In the genomic region with DNA sequence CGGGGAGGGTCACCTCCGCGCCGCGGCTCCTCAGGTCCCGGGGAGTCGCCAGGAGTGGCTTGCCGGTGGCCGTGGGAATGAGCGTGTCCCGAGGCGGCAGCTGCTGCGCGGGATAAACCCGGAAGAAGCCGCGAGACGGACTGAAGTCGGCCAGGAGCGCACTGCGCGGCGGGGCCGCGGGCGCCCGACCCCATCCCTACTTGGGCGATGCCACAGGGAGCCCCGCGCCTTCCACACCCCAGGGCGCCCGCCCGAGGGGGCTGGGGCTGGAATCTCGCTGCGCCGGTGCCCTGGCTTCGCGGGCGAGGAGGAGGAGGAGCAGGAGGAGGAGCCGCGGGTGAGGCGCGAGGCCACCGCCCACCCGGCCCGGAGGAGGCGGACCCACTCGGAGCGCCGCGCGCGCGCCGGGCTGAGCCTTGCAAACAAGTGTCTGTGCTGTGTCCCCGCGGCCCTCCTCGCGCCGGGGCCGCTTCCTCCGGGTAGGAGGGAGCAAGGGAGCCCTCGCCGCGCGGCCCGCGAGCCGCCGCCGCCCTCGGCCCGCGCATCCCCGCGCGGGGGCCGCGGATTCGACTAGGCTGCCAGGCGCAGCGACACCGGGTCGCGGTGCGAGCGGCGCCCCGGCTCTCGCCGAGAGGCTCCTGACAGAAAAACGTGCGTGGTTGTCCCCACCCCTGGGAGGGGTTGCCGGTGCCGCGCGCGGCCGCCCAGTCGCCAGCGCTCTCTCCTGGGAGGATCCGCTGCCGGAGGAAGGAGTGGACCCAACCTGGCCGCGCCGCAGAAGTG, we compare ENCODE assay signal across 1 cellular context.
TF ChIP-seq lines count a peak whose summit lies in the region.

A gene (plus strand): TSS at position 412 of the 783 bp plus-strand sequence.

TF ChIP-seq in K562, 482 proteins besides CTCF, POLR2A, EP300 and RAD21 (continued from another document and continues in another):
- TF ChIP-seq, protein P1, sequence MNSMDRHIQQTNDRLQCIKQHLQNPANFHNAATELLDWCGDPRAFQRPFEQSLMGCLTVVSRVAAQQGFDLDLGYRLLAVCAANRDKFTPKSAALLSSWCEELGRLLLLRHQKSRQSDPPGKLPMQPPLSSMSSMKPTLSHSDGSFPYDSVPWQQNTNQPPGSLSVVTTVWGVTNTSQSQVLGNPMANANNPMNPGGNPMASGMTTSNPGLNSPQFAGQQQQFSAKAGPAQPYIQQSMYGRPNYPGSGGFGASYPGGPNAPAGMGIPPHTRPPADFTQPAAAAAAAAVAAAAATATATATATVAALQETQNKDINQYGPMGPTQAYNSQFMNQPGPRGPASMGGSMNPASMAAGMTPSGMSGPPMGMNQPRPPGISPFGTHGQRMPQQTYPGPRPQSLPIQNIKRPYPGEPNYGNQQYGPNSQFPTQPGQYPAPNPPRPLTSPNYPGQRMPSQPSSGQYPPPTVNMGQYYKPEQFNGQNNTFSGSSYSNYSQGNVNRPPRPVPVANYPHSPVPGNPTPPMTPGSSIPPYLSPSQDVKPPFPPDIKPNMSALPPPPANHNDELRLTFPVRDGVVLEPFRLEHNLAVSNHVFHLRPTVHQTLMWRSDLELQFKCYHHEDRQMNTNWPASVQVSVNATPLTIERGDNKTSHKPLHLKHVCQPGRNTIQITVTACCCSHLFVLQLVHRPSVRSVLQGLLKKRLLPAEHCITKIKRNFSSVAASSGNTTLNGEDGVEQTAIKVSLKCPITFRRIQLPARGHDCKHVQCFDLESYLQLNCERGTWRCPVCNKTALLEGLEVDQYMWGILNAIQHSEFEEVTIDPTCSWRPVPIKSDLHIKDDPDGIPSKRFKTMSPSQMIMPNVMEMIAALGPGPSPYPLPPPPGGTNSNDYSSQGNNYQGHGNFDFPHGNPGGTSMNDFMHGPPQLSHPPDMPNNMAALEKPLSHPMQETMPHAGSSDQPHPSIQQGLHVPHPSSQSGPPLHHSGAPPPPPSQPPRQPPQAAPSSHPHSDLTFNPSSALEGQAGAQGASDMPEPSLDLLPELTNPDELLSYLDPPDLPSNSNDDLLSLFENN (IDR thresholded peaks at IDR 0.05; ENCODE audit: low read depth in 2 of 2, low read length in 2 of 2): no peak
- TF ChIP-seq TEAD2 (tag; IDR thresholded peaks at IDR 0.05) (no peak), ZNF830 (CRISPR knock-in tag; IDR thresholded peaks at IDR 0.05) (no peak), SMAD2 (IDR thresholded peaks at IDR 0.05; ENCODE audit: low read depth, low read length) (no peak), TCFL5 (CRISPR knock-in tag; conservative IDR thresholded peaks at IDR 0.05) (no peak), ZC3H8 (IDR thresholded peaks at IDR 0.05) (no peak), CBFA2T2 (conservative IDR thresholded peaks at IDR 0.05) (no peak), XRCC3 (IDR thresholded peaks at IDR 0.05) (no peak), PHTF2 (CRISPR knock-in tag; IDR thresholded peaks at IDR 0.05) (no peak), ARID2 (IDR thresholded peaks at IDR 0.05) (no peak), GTF2E2 (tag; IDR thresholded peaks at IDR 0.05) (no peak; the same call in 1 of the 2 replicates), PRPF4 (IDR thresholded peaks at IDR 0.05; ENCODE audit: insufficient read depth, low read depth, low read length, poor library complexity, severe bottlenecking) (no peak), MEF2A (IDR thresholded peaks at IDR 0.05; ENCODE audit: control insufficient read depth, low read depth, low read length) (no peak), SMAD4 (CRISPR knock-in tag; conservative IDR thresholded peaks at IDR 0.05) (peak; percentile 92), PHF8 (IDR thresholded peaks at IDR 0.05; ENCODE audit: borderline replicate concordance, low read length) (peak; percentile 88; the same call in 1 of the 2 replicates), FOXJ2 (tag; IDR thresholded peaks at IDR 0.05) (no peak), ZNF764 (CRISPR knock-in tag; IDR thresholded peaks at IDR 0.05; ENCODE audit: low read depth) (no peak), ZNF436 (CRISPR knock-in tag; IDR thresholded peaks at IDR 0.05) (no peak), BCOR (IDR thresholded peaks at IDR 0.05) (no peak), BCL6 (CRISPR knock-in tag; IDR thresholded peaks at IDR 0.05) (no peak), MYNN (IDR thresholded peaks at IDR 0.05) (no peak), MYNN (CRISPR knock-in tag; IDR thresholded peaks at IDR 0.05) (no peak), HDAC1 (IDR thresholded peaks at IDR 0.05) (peak in 1 of 2 experiments; percentile 69; a peak in 2 of 4 replicates), FOSL1 (tag; conservative IDR thresholded peaks at IDR 0.05) (peak; percentile 41; the same call in 1 of the 2 replicates), ZNF165 (CRISPR knock-in tag; IDR thresholded peaks at IDR 0.05; ENCODE audit: borderline replicate concordance) (no peak), HDGF (IDR thresholded peaks at IDR 0.05) (no peak), JUNB (CRISPR knock-in tag; conservative IDR thresholded peaks at IDR 0.05) (no peak), POLR2B (IDR thresholded peaks at IDR 0.05; ENCODE audit: low read depth, partially characterized antibody) (peak; percentile 75), ZBED1 (IDR thresholded peaks at IDR 0.05) (no peak), LCOR (CRISPR knock-in tag; IDR thresholded peaks at IDR 0.05) (no peak; the same call in 1 of the 2 replicates)
- TF ChIP-seq, protein P2, sequence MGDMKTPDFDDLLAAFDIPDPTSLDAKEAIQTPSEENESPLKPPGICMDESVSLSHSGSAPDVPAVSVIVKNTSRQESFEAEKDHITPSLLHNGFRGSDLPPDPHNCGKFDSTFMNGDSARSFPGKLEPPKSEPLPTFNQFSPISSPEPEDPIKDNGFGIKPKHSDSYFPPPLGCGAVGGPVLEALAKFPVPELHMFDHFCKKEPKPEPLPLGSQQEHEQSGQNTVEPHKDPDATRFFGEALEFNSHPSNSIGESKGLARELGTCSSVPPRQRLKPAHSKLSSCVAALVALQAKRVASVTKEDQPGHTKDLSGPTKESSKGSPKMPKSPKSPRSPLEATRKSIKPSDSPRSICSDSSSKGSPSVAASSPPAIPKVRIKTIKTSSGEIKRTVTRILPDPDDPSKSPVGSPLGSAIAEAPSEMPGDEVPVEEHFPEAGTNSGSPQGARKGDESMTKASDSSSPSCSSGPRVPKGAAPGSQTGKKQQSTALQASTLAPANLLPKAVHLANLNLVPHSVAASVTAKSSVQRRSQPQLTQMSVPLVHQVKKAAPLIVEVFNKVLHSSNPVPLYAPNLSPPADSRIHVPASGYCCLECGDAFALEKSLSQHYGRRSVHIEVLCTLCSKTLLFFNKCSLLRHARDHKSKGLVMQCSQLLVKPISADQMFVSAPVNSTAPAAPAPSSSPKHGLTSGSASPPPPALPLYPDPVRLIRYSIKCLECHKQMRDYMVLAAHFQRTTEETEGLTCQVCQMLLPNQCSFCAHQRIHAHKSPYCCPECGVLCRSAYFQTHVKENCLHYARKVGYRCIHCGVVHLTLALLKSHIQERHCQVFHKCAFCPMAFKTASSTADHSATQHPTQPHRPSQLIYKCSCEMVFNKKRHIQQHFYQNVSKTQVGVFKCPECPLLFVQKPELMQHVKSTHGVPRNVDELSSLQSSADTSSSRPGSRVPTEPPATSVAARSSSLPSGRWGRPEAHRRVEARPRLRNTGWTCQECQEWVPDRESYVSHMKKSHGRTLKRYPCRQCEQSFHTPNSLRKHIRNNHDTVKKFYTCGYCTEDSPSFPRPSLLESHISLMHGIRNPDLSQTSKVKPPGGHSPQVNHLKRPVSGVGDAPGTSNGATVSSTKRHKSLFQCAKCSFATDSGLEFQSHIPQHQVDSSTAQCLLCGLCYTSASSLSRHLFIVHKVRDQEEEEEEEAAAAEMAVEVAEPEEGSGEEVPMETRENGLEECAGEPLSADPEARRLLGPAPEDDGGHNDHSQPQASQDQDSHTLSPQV (IDR thresholded peaks at IDR 0.05): peak; percentile 62; the same call in 1 of the 2 replicates
- TF ChIP-seq, protein P3, sequence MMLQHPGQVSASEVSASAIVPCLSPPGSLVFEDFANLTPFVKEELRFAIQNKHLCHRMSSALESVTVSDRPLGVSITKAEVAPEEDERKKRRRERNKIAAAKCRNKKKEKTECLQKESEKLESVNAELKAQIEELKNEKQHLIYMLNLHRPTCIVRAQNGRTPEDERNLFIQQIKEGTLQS (IDR thresholded peaks at IDR 0.05): no peak
- TF ChIP-seq, protein P3 (CRISPR knock-in tag; conservative IDR thresholded peaks at IDR 0.05): no peak
- TF ChIP-seq, protein P4, sequence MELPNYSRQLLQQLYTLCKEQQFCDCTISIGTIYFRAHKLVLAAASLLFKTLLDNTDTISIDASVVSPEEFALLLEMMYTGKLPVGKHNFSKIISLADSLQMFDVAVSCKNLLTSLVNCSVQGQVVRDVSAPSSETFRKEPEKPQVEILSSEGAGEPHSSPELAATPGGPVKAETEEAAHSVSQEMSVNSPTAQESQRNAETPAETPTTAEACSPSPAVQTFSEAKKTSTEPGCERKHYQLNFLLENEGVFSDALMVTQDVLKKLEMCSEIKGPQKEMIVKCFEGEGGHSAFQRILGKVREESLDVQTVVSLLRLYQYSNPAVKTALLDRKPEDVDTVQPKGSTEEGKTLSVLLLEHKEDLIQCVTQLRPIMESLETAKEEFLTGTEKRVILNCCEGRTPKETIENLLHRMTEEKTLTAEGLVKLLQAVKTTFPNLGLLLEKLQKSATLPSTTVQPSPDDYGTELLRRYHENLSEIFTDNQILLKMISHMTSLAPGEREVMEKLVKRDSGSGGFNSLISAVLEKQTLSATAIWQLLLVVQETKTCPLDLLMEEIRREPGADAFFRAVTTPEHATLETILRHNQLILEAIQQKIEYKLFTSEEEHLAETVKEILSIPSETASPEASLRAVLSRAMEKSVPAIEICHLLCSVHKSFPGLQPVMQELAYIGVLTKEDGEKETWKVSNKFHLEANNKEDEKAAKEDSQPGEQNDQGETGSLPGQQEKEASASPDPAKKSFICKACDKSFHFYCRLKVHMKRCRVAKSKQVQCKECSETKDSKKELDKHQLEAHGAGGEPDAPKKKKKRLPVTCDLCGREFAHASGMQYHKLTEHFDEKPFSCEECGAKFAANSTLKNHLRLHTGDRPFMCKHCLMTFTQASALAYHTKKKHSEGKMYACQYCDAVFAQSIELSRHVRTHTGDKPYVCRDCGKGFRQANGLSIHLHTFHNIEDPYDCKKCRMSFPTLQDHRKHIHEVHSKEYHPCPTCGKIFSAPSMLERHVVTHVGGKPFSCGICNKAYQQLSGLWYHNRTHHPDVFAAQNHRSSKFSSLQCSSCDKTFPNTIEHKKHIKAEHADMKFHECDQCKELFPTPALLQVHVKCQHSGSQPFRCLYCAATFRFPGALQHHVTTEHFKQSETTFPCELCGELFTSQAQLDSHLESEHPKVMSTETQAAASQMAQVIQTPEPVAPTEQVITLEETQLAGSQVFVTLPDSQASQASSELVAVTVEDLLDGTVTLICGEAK (IDR thresholded peaks at IDR 0.05): no peak; the same call in 1 of the 2 replicates
- TF ChIP-seq, protein P4 (CRISPR knock-in tag; IDR thresholded peaks at IDR 0.05): no peak
- TF ChIP-seq, protein P5, sequence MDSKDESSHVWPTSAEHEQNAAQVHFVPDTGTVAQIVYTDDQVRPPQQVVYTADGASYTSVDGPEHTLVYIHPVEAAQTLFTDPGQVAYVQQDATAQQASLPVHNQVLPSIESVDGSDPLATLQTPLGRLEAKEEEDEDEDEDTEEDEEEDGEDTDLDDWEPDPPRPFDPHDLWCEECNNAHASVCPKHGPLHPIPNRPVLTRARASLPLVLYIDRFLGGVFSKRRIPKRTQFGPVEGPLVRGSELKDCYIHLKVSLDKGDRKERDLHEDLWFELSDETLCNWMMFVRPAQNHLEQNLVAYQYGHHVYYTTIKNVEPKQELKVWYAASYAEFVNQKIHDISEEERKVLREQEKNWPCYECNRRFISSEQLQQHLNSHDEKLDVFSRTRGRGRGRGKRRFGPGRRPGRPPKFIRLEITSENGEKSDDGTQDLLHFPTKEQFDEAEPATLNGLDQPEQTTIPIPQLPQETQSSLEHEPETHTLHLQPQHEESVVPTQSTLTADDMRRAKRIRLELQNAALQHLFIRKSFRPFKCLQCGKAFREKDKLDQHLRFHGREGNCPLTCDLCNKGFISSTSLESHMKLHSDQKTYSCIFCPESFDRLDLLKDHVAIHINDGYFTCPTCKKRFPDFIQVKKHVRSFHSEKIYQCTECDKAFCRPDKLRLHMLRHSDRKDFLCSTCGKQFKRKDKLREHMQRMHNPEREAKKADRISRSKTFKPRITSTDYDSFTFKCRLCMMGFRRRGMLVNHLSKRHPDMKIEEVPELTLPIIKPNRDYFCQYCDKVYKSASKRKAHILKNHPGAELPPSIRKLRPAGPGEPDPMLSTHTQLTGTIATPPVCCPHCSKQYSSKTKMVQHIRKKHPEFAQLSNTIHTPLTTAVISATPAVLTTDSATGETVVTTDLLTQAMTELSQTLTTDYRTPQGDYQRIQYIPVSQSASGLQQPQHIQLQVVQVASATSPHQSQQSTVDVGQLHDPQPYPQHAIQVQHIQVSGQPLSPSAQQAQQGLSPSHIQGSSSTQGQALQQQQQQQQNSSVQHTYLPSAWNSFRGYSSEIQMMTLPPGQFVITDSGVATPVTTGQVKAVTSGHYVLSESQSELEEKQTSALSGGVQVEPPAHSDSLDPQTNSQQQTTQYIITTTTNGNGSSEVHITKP (IDR thresholded peaks at IDR 0.05; ENCODE audit: partially characterized antibody): no peak
